ENCODE assay signal across 5 cellular contexts in genomic region chr13:45376651-45377050, GRCh38. TPM values are rescaled to one million over a fixed set of nuclear protein-coding genes. Genes with fewer than 3 reads are reported as not detected.
A peak's percentile ranks its signal among the peaks of the same experiment; 100 is the strongest.
DNase-seq lines count a peak whose midpoint lies in the region; TF ChIP-seq lines count a peak whose summit lies in the region.
"Not testable (repeated sequence)": the region's sequence is repeated elsewhere in the genome, so short reads cannot be mapped to it uniquely, and the experiment has no call there.

No MANE protein-coding gene starts in this region.

- not testable (repeated sequence) for H4K12ac ChIP-seq in trophoblast cell (ENCODE audit: low read depth, low read length)

- H3K27ac Mint-ChIP-seq in neural crest cell (ENCODE audit: unreplicated experiment): peak overlapping the region; percentile 96

- H3K4me2 ChIP-seq in trophoblast cell (ENCODE audit: low read length): not testable (repeated sequence)

- H3K4ac ChIP-seq in trophoblast cell (ENCODE audit: low read depth, low read length): not testable (repeated sequence)

- peaks cover 43% of the 10 kb centered on the region for H3K4me1 Mint-ChIP-seq in neural crest cell

- H3K79me1 ChIP-seq in trophoblast cell (ENCODE audit: low read length): not testable (repeated sequence)

- H3K9ac ChIP-seq in trophoblast cell (ENCODE audit: low read length): not testable (repeated sequence)

- not testable (repeated sequence) for H3K9me3 ChIP-seq in trophoblast cell (ENCODE audit: insufficient read depth, low read depth, low read length)

- not testable (repeated sequence) for TF ChIP-seq CTCF in neural crest cell (conservative IDR thresholded peaks at IDR 0.05)

- in situ Hi-C loops in SK-MEL-5 (cut with HindIII; ENCODE audit: low pct_unique_long_range_greater_than_20kb, low sequenced_read_pairs): not testable (repeated sequence)

- H3K4me3 Mint-ChIP-seq in neural crest cell: peak overlapping the region; percentile 82

- H3K18ac ChIP-seq in trophoblast cell (ENCODE audit: low read length): not testable (repeated sequence)

- not testable (repeated sequence) for H3K27me3 Mint-ChIP-seq in neural crest cell (ENCODE audit: low read depth)

- no CpG with 5 or more reads among the region's 8 CpGs for WGBS in trophoblast cell (ENCODE audit: extremely low coverage, insufficient coverage, insufficient read length)

- peaks cover 10% of the 10 kb centered on the region for H3K36me3 Mint-ChIP-seq in neural crest cell (ENCODE audit: low read depth)

- not testable (repeated sequence) for H3K4me3 ChIP-seq in trophoblast cell (ENCODE audit: low read depth, low read length)

- not testable (repeated sequence) for H4K8ac ChIP-seq in trophoblast cell (ENCODE audit: low read depth, low read length)

- H3K36me3 ChIP-seq in trophoblast cell (ENCODE audit: control insufficient read depth in 1 of 2, insufficient read depth in 2 of 2, low read length in 2 of 2): not testable (repeated sequence)

- H3K9me3 Mint-ChIP-seq in neural crest cell: not testable (repeated sequence)

- H3K79me2 ChIP-seq in trophoblast cell (ENCODE audit: control insufficient read depth, insufficient read depth, low read length, poor library complexity): not testable (repeated sequence)

- H2AK5ac ChIP-seq in trophoblast cell (ENCODE audit: low read length): not testable (repeated sequence)

- H2AFZ ChIP-seq in trophoblast cell (ENCODE audit: insufficient read depth, low read length, poor library complexity): not testable (repeated sequence)

- H3K27ac ChIP-seq in trophoblast cell (ENCODE audit: low read depth, low read length): not testable (repeated sequence)

- DNase-seq in ELF-1 (ENCODE audit: low read depth, low spot score) (peak; percentile 62), SK-MEL-5 (ENCODE audit: low read depth, low spot score) (peak; percentile 86), foreskin melanocyte (peak; percentile 67), neural crest cell (ENCODE audit: low read depth, low spot score) (peak; percentile 34)
- DNase-seq in trophoblast cell: not testable (repeated sequence)

- H3K14ac ChIP-seq in trophoblast cell (ENCODE audit: low read length): not testable (repeated sequence)

- peak overlapping the region; percentile 27 for H4K91ac ChIP-seq in trophoblast cell (ENCODE audit: low read depth, low read length)

- H3K4me1 ChIP-seq in trophoblast cell (ENCODE audit: control insufficient read depth in 1 of 2, insufficient read depth in 2 of 2, low read length in 2 of 2): peaks cover 13 to 16% of the 10 kb centered on the region in 2 experiments

- H2BK5ac ChIP-seq in trophoblast cell (ENCODE audit: low read depth, low read length, poor library complexity): not testable (repeated sequence)

- H2BK120ac ChIP-seq in trophoblast cell (ENCODE audit: insufficient read depth, low read length, poor library complexity): not testable (repeated sequence)

- H2BK12ac ChIP-seq in trophoblast cell (ENCODE audit: low read length): not testable (repeated sequence)

- not testable (repeated sequence) for H3K23ac ChIP-seq in trophoblast cell (ENCODE audit: low read length)

- H3K27me3 ChIP-seq in trophoblast cell (ENCODE audit: insufficient read depth, low read length): not testable (repeated sequence)

RNA-seq across cellular contexts. Expression of gene TPT1, which starts 35.7 kb away (rescaled TPM):
- 3,844 and 3,941 TPM in 2 replicates for total RNA-seq in SK-MEL-5 (2014; rRNA removed; shearing (Covaris generic))
- 3,198 and 3,797 TPM in 2 replicates for polyA plus RNA-seq in SK-MEL-5 (2015; cell fraction: cytosol; rRNA removed)
- polyA plus RNA-seq in SK-MEL-5 (2015; cell fraction: nucleus; rRNA removed): 587 and 743 TPM in 2 replicates
- 2,364 and 2,627 TPM in 2 replicates for total RNA-seq in neural crest cell
- polyA plus RNA-seq in trophoblast cell (2013): 3,985 and 4,109 TPM in 2 replicates

RNA-seq across cellular contexts. Expression of gene SLC25A30, which starts 41.5 kb away (rescaled TPM):
- 14.7 and 14.9 TPM in 2 replicates for total RNA-seq in SK-MEL-5 (2014; rRNA removed; shearing (Covaris generic))
- 19.1 and 20.6 TPM in 2 replicates for polyA plus RNA-seq in SK-MEL-5 (2015; cell fraction: cytosol; rRNA removed)
- 12.7 and 18.2 TPM in 2 replicates for polyA plus RNA-seq in SK-MEL-5 (2015; cell fraction: nucleus; rRNA removed)
- 14.0 and 15.4 TPM in 2 replicates for total RNA-seq in neural crest cell
- 8.9 and 9.3 TPM in 2 replicates for polyA plus RNA-seq in trophoblast cell (2013)
